Comparison of ENCODE assay signal across 1 cellular context in genomic region chr1:214540324-214540723, GRCh38.
TF ChIP-seq lines count a peak whose summit lies in the region.

No MANE protein-coding gene starts in this region.

TF ChIP-seq in IMR-90, 13 proteins besides CTCF, POLR2A, EP300 and RAD21:
- no peak for TF ChIP-seq RCOR1 (IDR thresholded peaks at IDR 0.05; ENCODE audit: insufficient replicate concordance, low read length)
